In the genomic region with DNA sequence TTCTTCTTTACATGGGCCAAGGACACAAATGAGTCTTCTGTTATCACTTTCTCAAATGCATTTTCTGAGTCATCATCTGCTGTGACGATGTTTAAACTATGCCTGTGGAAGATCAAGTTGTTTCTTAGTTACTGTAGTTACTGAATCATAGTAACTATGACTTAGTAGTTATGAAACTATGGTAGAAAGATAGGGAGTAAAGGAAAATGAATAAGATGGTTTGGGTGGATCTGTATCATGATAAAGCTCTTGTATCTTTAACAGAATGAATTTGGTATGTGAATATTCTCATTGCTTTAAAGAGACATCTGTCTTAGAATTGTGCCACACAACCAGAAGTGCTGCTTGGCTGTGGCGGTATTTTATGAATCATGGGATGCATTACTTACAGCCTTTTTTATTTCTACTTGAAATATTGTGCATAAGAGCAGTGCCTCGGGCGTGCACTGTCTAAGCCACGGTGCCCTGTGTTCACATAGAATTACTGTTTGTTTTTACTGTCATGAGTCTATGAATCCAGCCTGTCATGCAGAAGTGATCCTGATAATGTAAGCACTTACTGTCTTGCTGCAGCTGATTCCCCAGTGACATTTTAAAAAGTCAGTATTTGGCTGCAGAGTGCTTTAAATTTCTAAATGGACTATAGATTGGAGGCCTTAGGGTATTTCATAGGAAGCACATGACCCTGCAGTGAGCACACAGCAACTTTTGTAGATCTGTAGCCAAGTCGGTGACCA, we compare ENCODE assay signal across 9 cellular contexts.
A peak's percentile ranks its signal among the peaks of the same experiment; 100 is the strongest.
DNase-seq lines count a peak whose midpoint lies in the region; ATAC-seq lines count a peak whose summit lies in the region.
"Had no signal": no experiment of that assay in that cellular context is flagged by ENCODE, and none has a peak within 500 bp of the region (broad histone marks: within the 10 kb centered on the region; RNA-seq: fewer than 3 reads in every experiment).

No MANE protein-coding gene starts in this region.

- POLR2A ChIA-PET in activated CD4-positive, alpha-beta T cell treated with anti-CD3 and anti-CD28 coated beads, Interleukin-2, amount 10 ng/mL, durations not matched to agents 7 days and 5 days (lab: Charles Lee), result no interaction called here
- POLR2A ChIA-PET in activated CD8-positive, alpha-beta T cell treated with anti-CD3 and anti-CD28 coated beads, Interleukin-2, amount 10 ng/mL, durations not matched to agents 7 days and 5 days (lab: Charles Lee), result no interaction called here

- intact Hi-C loops in right cardiac atrium (cut with DNase I), result no loop called here

- peak; percentile 34 for DNase-seq in activated CD4-positive, alpha-beta T cell treated with anti-CD3 and anti-CD28 coated beads for 48 hours
- no peak for DNase-seq in activated CD4-positive, alpha-beta T cell treated with anti-CD3 and anti-CD28 coated beads, Interleukin-2, amount 10 ng/mL, durations not matched to agents 7 days and 5 days
- no peak for DNase-seq in activated CD8-positive, alpha-beta T cell treated with anti-CD3 and anti-CD28 coated beads, Interleukin-2, amount 10 ng/mL, durations not matched to agents 7 days and 5 days
- no peak for DNase-seq in right cardiac atrium
- DNase-seq in stimulated activated naive CD8-positive, alpha-beta T cell treated with anti-CD3 and anti-CD28 coated beads, Interleukin-15, Interleukin-2, amounts not matched to agents 100 U/mL and 50 U/mL, for 24 hours, result no peak
- no peak for DNase-seq in NCI-H1092 treated with DMSO at 0.1 percent for 48 hours (lab: John Stamatoyannopoulos, UW)
- no peak for DNase-seq in stimulated activated naive CD4-positive, alpha-beta T cell treated with Interleukin-2 at 50 U/mL for 16 hours (lab: John Stamatoyannopoulos, UW)
- no peak for DNase-seq in SW480 (ENCODE audit: low spot score)

- no peak overlapping the region for H3K27ac Mint-ChIP-seq in activated CD4-positive, alpha-beta T cell treated with anti-CD3 and anti-CD28 coated beads, Interleukin-2, amount 10 ng/mL, durations not matched to agents 7 days and 5 days
- H3K27ac Mint-ChIP-seq in activated CD8-positive, alpha-beta T cell treated with anti-CD3 and anti-CD28 coated beads, Interleukin-2, amount 10 ng/mL, durations not matched to agents 7 days and 5 days, result no peak overlapping the region

- H3K4me1 Mint-ChIP-seq in activated CD4-positive, alpha-beta T cell treated with anti-CD3 and anti-CD28 coated beads, Interleukin-2, amount 10 ng/mL, durations not matched to agents 7 days and 5 days, result peaks cover 24% of the 10 kb centered on the region
- peaks cover 2% of the 10 kb centered on the region for H3K4me1 Mint-ChIP-seq in activated CD8-positive, alpha-beta T cell treated with anti-CD3 and anti-CD28 coated beads, Interleukin-2, amount 10 ng/mL, durations not matched to agents 7 days and 5 days (ENCODE audit: low read depth)

- H3K4me3 ChIP-seq in right cardiac atrium (ENCODE audit: low read length), result no peak overlapping the region

- ATAC-seq in activated CD8-positive, alpha-beta T cell treated with anti-CD3 and anti-CD28 coated beads, Interleukin-2, amount 10 ng/mL, durations not matched to agents 7 days and 5 days, result peak; percentile 58
- peak; percentile 43 to 69 for ATAC-seq in right cardiac atrium
- ATAC-seq in stimulated activated naive CD8-positive, alpha-beta T cell treated with anti-CD3 and anti-CD28 coated beads, Interleukin-15, Interleukin-2, amounts not matched to agents 100 U/mL and 50 U/mL, for 24 hours, result peak; percentile 88

- no peak overlapping the region for H3K27ac ChIP-seq in right cardiac atrium (ENCODE audit: low read length)
- H3K27ac ChIP-seq: C4-2B had no signal

- no peak overlapping the region for H3K4me3 Mint-ChIP-seq in activated CD4-positive, alpha-beta T cell treated with anti-CD3 and anti-CD28 coated beads, Interleukin-2, amount 10 ng/mL, durations not matched to agents 7 days and 5 days
- no peak overlapping the region for H3K4me3 Mint-ChIP-seq in activated CD8-positive, alpha-beta T cell treated with anti-CD3 and anti-CD28 coated beads, Interleukin-2, amount 10 ng/mL, durations not matched to agents 7 days and 5 days

- H3K27me3 ChIP-seq in right cardiac atrium (ENCODE audit: control insufficient read depth, insufficient read depth), result no peaks in the 10 kb centered on the region

- H3K4me1 ChIP-seq in right cardiac atrium (ENCODE audit: control insufficient read depth, insufficient read depth, low read length), result no peaks in the 10 kb centered on the region

- H3K36me3 Mint-ChIP-seq in activated CD4-positive, alpha-beta T cell treated with anti-CD3 and anti-CD28 coated beads, Interleukin-2, amount 10 ng/mL, durations not matched to agents 7 days and 5 days (ENCODE audit: low read depth), result peaks cover 22% of the 10 kb centered on the region
- peaks cover 8% of the 10 kb centered on the region for H3K36me3 Mint-ChIP-seq in activated CD8-positive, alpha-beta T cell treated with anti-CD3 and anti-CD28 coated beads, Interleukin-2, amount 10 ng/mL, durations not matched to agents 7 days and 5 days (ENCODE audit: low read depth)

- H3K9me3 Mint-ChIP-seq in activated CD4-positive, alpha-beta T cell treated with anti-CD3 and anti-CD28 coated beads, Interleukin-2, amount 10 ng/mL, durations not matched to agents 7 days and 5 days, result no peaks in the 10 kb centered on the region
- no peaks in the 10 kb centered on the region for H3K9me3 Mint-ChIP-seq in activated CD8-positive, alpha-beta T cell treated with anti-CD3 and anti-CD28 coated beads, Interleukin-2, amount 10 ng/mL, durations not matched to agents 7 days and 5 days (ENCODE audit: insufficient read depth)

- no peaks in the 10 kb centered on the region for H3K9me3 ChIP-seq in right cardiac atrium (ENCODE audit: control insufficient read depth, low read length)

- 38% methylated on average over 6 of the region's 6 CpGs for WGBS in right cardiac atrium

- H3K27me3 Mint-ChIP-seq in activated CD4-positive, alpha-beta T cell treated with anti-CD3 and anti-CD28 coated beads, Interleukin-2, amount 10 ng/mL, durations not matched to agents 7 days and 5 days, result no peaks in the 10 kb centered on the region
- no peaks in the 10 kb centered on the region for H3K27me3 Mint-ChIP-seq in activated CD8-positive, alpha-beta T cell treated with anti-CD3 and anti-CD28 coated beads, Interleukin-2, amount 10 ng/mL, durations not matched to agents 7 days and 5 days (ENCODE audit: low read depth)

- CTCF ChIA-PET in activated CD4-positive, alpha-beta T cell treated with anti-CD3 and anti-CD28 coated beads, Interleukin-2, amount 10 ng/mL, durations not matched to agents 7 days and 5 days (lab: Charles Lee), result interaction anchor here (1.1 to 1.2 kb wide), 2 partner anchors 9 to 23 kb away, joined by 3 to 4 read pairs; no protein-coding TSS in a partner anchor
- CTCF ChIA-PET in activated CD8-positive, alpha-beta T cell treated with anti-CD3 and anti-CD28 coated beads, Interleukin-2, amount 10 ng/mL, durations not matched to agents 7 days and 5 days (lab: Charles Lee), result interaction anchor here (1.1 to 1.2 kb wide), 2 partner anchors 71 to 74 kb away, joined by 3 read pairs; no protein-coding TSS in a partner anchor
